Comparison of ENCODE assay signal across 14 cellular contexts in genomic region chr2:191220671-191221070, GRCh38. TPM values are rescaled to one million over a fixed set of nuclear protein-coding genes. Genes with fewer than 3 reads are reported as not detected.
DNase-seq lines count a peak whose midpoint lies in the region; ATAC-seq and TF ChIP-seq lines count a peak whose summit lies in the region.
"Had no signal": no experiment of that assay in that cellular context is flagged by ENCODE, and none has a peak within 500 bp of the region (broad histone marks: within the 10 kb centered on the region; RNA-seq: fewer than 3 reads in every experiment).

No MANE protein-coding gene starts in this region.

- no peak overlapping the region for H3K4me3 ChIP-seq in Panc1 (ENCODE audit: low read depth in 2 of 2, low read length in 2 of 2)
- H3K4me3 ChIP-seq: vagina had no signal

- ATAC-seq in GM18867 (IDR thresholded peaks at IDR 0.05; ENCODE audit: unreplicated experiment): peak; percentile 47
- peak; percentile 69 for ATAC-seq in GM21717 (IDR thresholded peaks at IDR 0.05; ENCODE audit: unreplicated experiment)
- peak; percentile 45 for ATAC-seq in HG03139 (IDR thresholded peaks at IDR 0.05; ENCODE audit: unreplicated experiment)
- no peak for ATAC-seq in Panc1
- ATAC-seq in activated CD4-positive, CD25-positive, alpha-beta regulatory T cell treated with anti-CD3 and anti-CD28 coated beads, Interleukin-2, amount 50 U/mL, for 24 hours: no peak
- no peak for ATAC-seq in stimulated activated naive CD8-positive, alpha-beta T cell treated with anti-CD3 and anti-CD28 coated beads, Interleukin-15, amount 100 ng/mL, for 72 hours
- no peak for ATAC-seq in left colon
- ATAC-seq: Right ventricle myocardium inferior had no signal

- no peak for TF ChIP-seq CTCF in Panc1 (IDR thresholded peaks at IDR 0.05)

- H3K36me3 ChIP-seq in Panc1 (ENCODE audit: control insufficient read depth, insufficient read depth, low read length): no peaks in the 10 kb centered on the region
- H3K36me3 ChIP-seq: vagina had no signal

- peak overlapping the region; percentile 18; the same call in 1 of the 2 replicates for H3K27ac ChIP-seq in Panc1 (ENCODE audit: low read length)
- H3K27ac ChIP-seq: vagina had no signal

- DNase-seq in Panc1 (ENCODE audit: low read depth, low spot score): no peak
- DNase-seq in stimulated activated CD8-positive, alpha-beta memory T cell treated with anti-CD3 and anti-CD28 coated beads, Interleukin-4, amount 100 ng/mL, for 48 hours: no peak
- no peak for DNase-seq in stimulated activated naive CD8-positive, alpha-beta T cell treated with anti-CD3 and anti-CD28 coated beads, Interleukin-15, amount 100 ng/mL, for 72 hours
- DNase-seq in left colon: no peak
- DNase-seq: amniotic stem cell; CD8-positive, alpha-beta memory T cell; HCEC 1CT; nucleus accumbens had no signal

- CTCF ChIA-PET in Panc1 (lab: Charles Lee): no interaction called here

- no peaks in the 10 kb centered on the region for H3K27me3 ChIP-seq in Panc1 (ENCODE audit: control insufficient read depth, insufficient read depth, low read length)
- H3K27me3 ChIP-seq: vagina had no signal

- POLR2A ChIA-PET in Panc1 (lab: Charles Lee): no interaction called here

- no peak overlapping the region for H3K4me3 Mint-ChIP-seq in stimulated activated naive CD8-positive, alpha-beta T cell treated with anti-CD3 and anti-CD28 coated beads, Interleukin-15, amount 100 ng/mL, for 72 hours
- H3K4me3 Mint-ChIP-seq: CD8-positive, alpha-beta memory T cell had no signal

- H3K9me3 ChIP-seq in Panc1 (ENCODE audit: control insufficient read depth, insufficient read depth, low read depth, low read length): no peaks in the 10 kb centered on the region
- H3K9me3 ChIP-seq: vagina had no signal

- in situ Hi-C loops in Panc1 (cut with HindIII; ENCODE audit: low pct_unique_long_range_greater_than_20kb, low sequenced_read_pairs): no loop called here

- H3K27me3 Mint-ChIP-seq in stimulated activated naive CD8-positive, alpha-beta T cell treated with anti-CD3 and anti-CD28 coated beads, Interleukin-15, amount 100 ng/mL, for 72 hours: no peaks in the 10 kb centered on the region

- peaks cover 10% of the 10 kb centered on the region for H3K4me1 ChIP-seq in Panc1 (ENCODE audit: control insufficient read depth, insufficient read depth, low read length)

- peaks cover 16 to 17% of the 10 kb centered on the region in 2 donors for H3K9me3 Mint-ChIP-seq in stimulated activated naive CD8-positive, alpha-beta T cell treated with anti-CD3 and anti-CD28 coated beads, Interleukin-15, amount 100 ng/mL, for 72 hours
- H3K9me3 Mint-ChIP-seq: CD8-positive, alpha-beta memory T cell had no signal

- H3K27ac Mint-ChIP-seq in stimulated activated naive CD8-positive, alpha-beta T cell treated with anti-CD3 and anti-CD28 coated beads, Interleukin-15, amount 100 ng/mL, for 72 hours: no peak overlapping the region

- peaks cover 25% of the 10 kb centered on the region for H3K4me1 Mint-ChIP-seq in stimulated activated naive CD8-positive, alpha-beta T cell treated with anti-CD3 and anti-CD28 coated beads, Interleukin-15, amount 100 ng/mL, for 72 hours
- H3K4me1 Mint-ChIP-seq: CD8-positive, alpha-beta memory T cell had no signal

- intact Hi-C loops in Panc1 (cut with micrococcal nuclease; ENCODE audit: unreplicated experiment) (no loop called here), left colon (cut with DNase I, micrococcal nuclease) (no loop called here)

- BruUV-seq in Panc1 (replicated peaks; lab: Mats Ljungman, UMichigan): no TSS peak

RNA-seq across cellular contexts. Expression of gene MYO1B, which starts 24.5 kb away (rescaled TPM):
- total RNA-seq in Panc1 (2021; ENCODE audit: unreplicated experiment) (51.5 TPM), left colon (10 to 100 TPM; 62.1 to 63.2 TPM)
- 25.9 TPM for polyA plus RNA-seq in Panc1 (2012; ENCODE audit: insufficient read length)

Comparison
In these comparisons a context has a peak if more than half of its experiments do, and no peak if none do; other contexts are left out.
1. ATAC-seq: peak in GM18867 (single experiment), GM21717 (single experiment) and HG03139 (single experiment); none in Panc1 (single experiment), activated CD4-positive, CD25-positive, alpha-beta regulatory T cell treated with anti-CD3 and anti-CD28 coated beads, Interleukin-2, amount 50 U/mL, for 24 hours (0 of 2), stimulated activated naive CD8-positive, alpha-beta T cell treated with anti-CD3 and anti-CD28 coated beads, Interleukin-15, amount 100 ng/mL, for 72 hours (single experiment) and left colon (single experiment).